9 cellular contexts compared by ENCODE assay signal in the genomic region with DNA sequence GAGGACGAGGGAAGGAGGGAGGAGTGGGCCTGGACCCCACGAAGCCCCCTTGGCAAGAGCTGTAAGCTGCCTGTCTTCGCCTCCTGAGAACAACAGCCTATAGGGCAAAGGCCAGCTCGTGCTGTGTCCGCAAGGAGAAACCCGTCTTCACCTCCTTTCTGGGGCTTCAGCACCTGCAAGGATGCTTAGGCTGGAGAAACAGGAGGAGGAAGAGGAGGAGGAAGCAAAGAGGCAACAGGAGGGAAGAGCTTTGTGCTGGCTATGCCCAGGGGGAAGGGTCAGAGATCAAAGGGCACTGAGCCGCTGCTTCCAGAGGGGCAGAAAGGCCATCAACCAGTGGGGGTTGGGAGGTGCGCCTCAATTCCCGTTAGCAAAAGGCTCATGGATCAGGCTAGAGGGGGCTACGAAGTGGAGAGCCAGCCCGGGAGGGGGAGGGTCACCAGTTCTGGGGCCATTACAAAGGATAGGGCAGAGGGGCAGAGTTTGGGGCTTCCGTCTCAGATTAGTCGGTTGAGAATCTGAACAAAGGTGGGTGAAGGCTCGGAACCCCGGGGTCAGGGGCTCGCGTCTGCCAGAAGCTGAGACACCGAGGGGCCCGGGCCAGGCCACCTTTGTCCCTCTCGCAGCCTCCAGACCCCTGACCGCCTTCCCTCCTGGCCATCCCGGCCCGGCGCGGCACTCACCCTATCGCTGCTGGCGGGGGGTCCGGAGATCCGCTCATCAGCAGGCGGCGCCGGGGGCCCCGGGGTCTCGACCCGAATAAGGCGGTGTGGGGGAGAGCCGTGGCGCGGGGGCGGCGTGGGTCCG. TPM values are rescaled to one million over a fixed set of nuclear protein-coding genes. Genes with fewer than 3 reads are reported as not detected.
DNase-seq lines count a peak whose midpoint lies in the region; ATAC-seq and TF ChIP-seq lines count a peak whose summit lies in the region.
"Had no signal": no experiment of that assay in that cellular context is flagged by ENCODE, and none has a peak within 500 bp of the region (broad histone marks: within the 10 kb centered on the region; RNA-seq: fewer than 3 reads in every experiment).

No MANE protein-coding gene starts in this region.

- no peak overlapping the region for H4K8ac ChIP-seq in H9 (replicated peaks; ENCODE audit: insufficient read length, low read depth, low read length)

- H3K27me3 Mint-ChIP-seq in H9 (ENCODE audit: low read depth), result peaks cover 38% of the 10 kb centered on the region
- H3K27me3 Mint-ChIP-seq in activated CD8-positive, alpha-beta T cell treated with anti-CD3 and anti-CD28 coated beads for 36 hours, result no peaks in the 10 kb centered on the region

- no peak overlapping the region for H3K4ac ChIP-seq in H9 (ENCODE audit: low read depth, low read length)

- no peak overlapping the region for H2BK5ac ChIP-seq in H9 (ENCODE audit: insufficient read length, low read length)

- H2BK12ac ChIP-seq in H9 (ENCODE audit: insufficient read length, low read depth, low read length), result no peak overlapping the region

- peak overlapping the region; percentile 87 to 97 for H3K4me3 Mint-ChIP-seq in H9
- peak overlapping the region; percentile 77 for H3K4me3 Mint-ChIP-seq in activated CD8-positive, alpha-beta T cell treated with anti-CD3 and anti-CD28 coated beads for 36 hours

- H3K36me3 ChIP-seq in iPS DF 6.9 (ENCODE audit: control insufficient read depth, insufficient read depth, low read length), result no peaks in the 10 kb centered on the region
- H3K36me3 ChIP-seq in smooth muscle cell (ENCODE audit: low read depth), result no peaks in the 10 kb centered on the region

- H3K27ac ChIP-seq in H9 (ENCODE audit: insufficient read length, low read depth, low read length) (no peak overlapping the region), iPS DF 6.9 (ENCODE audit: low read length) (no peak overlapping the region), smooth muscle cell (ENCODE audit: low read depth) (peak overlapping the region; percentile 45)

- H3K14ac ChIP-seq in H9 (ENCODE audit: insufficient read depth, low read length), result no peak overlapping the region

- no peak overlapping the region for H4K5ac ChIP-seq in H9 (ENCODE audit: insufficient read length, low read depth, low read length)

- H3K27me3 ChIP-seq in H9 (ENCODE audit: insufficient read depth, low read length) (peaks cover 6% of the 10 kb centered on the region; the same call in 1 of the 2 replicates), iPS DF 6.9 (ENCODE audit: control insufficient read depth, insufficient read depth, low read length) (peaks cover 5% of the 10 kb centered on the region; the same call in 1 of the 2 replicates), smooth muscle cell (ENCODE audit: low read depth) (peaks cover 8% of the 10 kb centered on the region)

- WGBS in H9 (ENCODE audit: extremely low coverage, insufficient read length, low lambda C conversion rate), result no CpG with 5 or more reads among the region's 42 CpGs
- WGBS in iPS DF 6.9 (ENCODE audit: insufficient coverage, insufficient read length), result no CpG with 5 or more reads among the region's 42 CpGs
- WGBS in smooth muscle cell (ENCODE audit: low lambda C conversion rate), result 7% methylated on average over 36 of the region's 42 CpGs

- H3K4me3 ChIP-seq in iPS DF 6.9 (ENCODE audit: low read length) (peak overlapping the region; percentile 67), smooth muscle cell (peak overlapping the region; percentile 76)

- H3K79me1 ChIP-seq in H9 (ENCODE audit: insufficient read depth, low read depth, low read length, poor library complexity, severe bottlenecking), result peaks cover 13% of the 10 kb centered on the region

- no peak overlapping the region for H2AFZ ChIP-seq in H9 (ENCODE audit: low read length)
- H2AFZ ChIP-seq in smooth muscle cell (ENCODE audit: low read depth), result peak overlapping the region; percentile 36

- CTCF ChIA-PET in activated CD8-positive, alpha-beta T cell treated with anti-CD3 and anti-CD28 coated beads for 36 hours (lab: Charles Lee), result interaction anchor here (1.2 to 13.1 kb wide), 6 partner anchors 8 to 21 kb away, joined by 3 to 131 read pairs (median 8); no protein-coding TSS in a partner anchor

- H3K9me3 ChIP-seq in H9 (ENCODE audit: control insufficient read depth, low read depth, low read length) (no peaks in the 10 kb centered on the region), iPS DF 6.9 (ENCODE audit: control insufficient read depth, insufficient read depth, low read length) (no peaks in the 10 kb centered on the region), smooth muscle cell (replicated peaks; ENCODE audit: low read depth) (no peaks in the 10 kb centered on the region)

- H3K36me3 Mint-ChIP-seq in H9 (ENCODE audit: insufficient read depth in 1 of 3, low read depth in 3 of 3), result peaks cover 0 to 6% (median 5%) of the 10 kb centered on the region in 3 experiments; a peak in 2 of 7 replicates
- no peaks in the 10 kb centered on the region for H3K36me3 Mint-ChIP-seq in activated CD8-positive, alpha-beta T cell treated with anti-CD3 and anti-CD28 coated beads for 36 hours (ENCODE audit: low read depth)

- H3K56ac ChIP-seq in H9 (ENCODE audit: insufficient read length, low read depth, low read length), result no peak overlapping the region

- no peak overlapping the region for H2AK5ac ChIP-seq in H9 (ENCODE audit: insufficient read length, low read length)

- ATAC-seq in activated CD8-positive, alpha-beta T cell treated with anti-CD3 and anti-CD28 coated beads for 36 hours, result no peak
- no peak for ATAC-seq in HG03108 (IDR thresholded peaks at IDR 0.05; ENCODE audit: unreplicated experiment)

- no peak overlapping the region for H3K23ac ChIP-seq in H9 (ENCODE audit: insufficient read length, low read depth, low read length)

- H3K18ac ChIP-seq in H9 (ENCODE audit: insufficient read length, low read depth, low read length), result no peak overlapping the region

- no peaks in the 10 kb centered on the region; a peak in 2 of 5 replicates for H3K9me3 Mint-ChIP-seq in H9
- no peaks in the 10 kb centered on the region for H3K9me3 Mint-ChIP-seq in activated CD8-positive, alpha-beta T cell treated with anti-CD3 and anti-CD28 coated beads for 36 hours

- POLR2A ChIA-PET in activated CD8-positive, alpha-beta T cell treated with anti-CD3 and anti-CD28 coated beads for 36 hours (lab: Charles Lee), result interaction anchor here (0.5 to 7.6 kb wide), 6 partner anchors 9 to 216 kb away, joined by 3 to 85 read pairs (median 8); a partner anchor contains a TSS

- H3K4me2 ChIP-seq in H9 (ENCODE audit: insufficient read depth, insufficient read length, low read length) (peak overlapping the region; percentile 56), smooth muscle cell (peak overlapping the region; percentile 93)

- H3K27ac Mint-ChIP-seq in H9, result peak overlapping the region in 2 of 3 experiments; percentile 17 to 90; a peak in 4 of 7 replicates
- peak overlapping the region; percentile 55 for H3K27ac Mint-ChIP-seq in activated CD8-positive, alpha-beta T cell treated with anti-CD3 and anti-CD28 coated beads for 36 hours

- peaks cover 5% of the 10 kb centered on the region for H3K23me2 ChIP-seq in H9 (ENCODE audit: insufficient read length, low read depth, low read length, poor library complexity, severe bottlenecking)

- TF ChIP-seq CTCF in H9 (conservative IDR thresholded peaks at IDR 0.05) (no peak), smooth muscle cell (IDR thresholded peaks at IDR 0.05; ENCODE audit: borderline replicate concordance, insufficient read depth, poor library complexity, severe bottlenecking) (no peak)
- TF ChIP-seq CTCF in activated CD8-positive, alpha-beta T cell treated with anti-CD3 and anti-CD28 coated beads for 36 hours (IDR thresholded peaks at IDR 0.05), result no peak

- peaks cover 48% of the 10 kb centered on the region in 2 experiments for H3K4me1 Mint-ChIP-seq in H9
- H3K4me1 Mint-ChIP-seq in activated CD8-positive, alpha-beta T cell treated with anti-CD3 and anti-CD28 coated beads for 36 hours (ENCODE audit: low read depth), result peaks cover 31% of the 10 kb centered on the region

- H3K9ac ChIP-seq in H9 (ENCODE audit: extremely low read depth, insufficient read length, low read length), result peak overlapping the region; percentile 2
- peak overlapping the region; percentile 5 for H3K9ac ChIP-seq in smooth muscle cell (ENCODE audit: low read depth)

- H3K4me1 ChIP-seq in H9 (ENCODE audit: insufficient read depth, low read length) (peaks cover 17% of the 10 kb centered on the region), iPS DF 6.9 (ENCODE audit: control insufficient read depth, insufficient read depth, low read length) (peaks cover 6% of the 10 kb centered on the region), smooth muscle cell (ENCODE audit: low read depth) (peaks cover 27% of the 10 kb centered on the region)

- DNase-seq in H9 (peak; percentile 47), iPS DF 6.9 (ENCODE audit: low read depth, low spot score) (no peak), smooth muscle cell (lab: John Stamatoyannopoulos, UW; ENCODE audit: unreplicated experiment) (no peak), NCI-H2029 treated with DMSO at 0.1 percent for 48 hours (lab: John Stamatoyannopoulos, UW) (no peak), NOMO-1 (lab: John Stamatoyannopoulos, UW; ENCODE audit: unreplicated experiment in 2 of 2) (no peak), A172 (ENCODE audit: low spot score) (no peak)
- DNase-seq in activated CD8-positive, alpha-beta T cell treated with anti-CD3 and anti-CD28 coated beads for 36 hours, result no peak
- DNase-seq: MV-4-11 had no signal

- H3F3A ChIP-seq in smooth muscle cell (ENCODE audit: low read depth), result no peaks in the 10 kb centered on the region

- H2BK20ac ChIP-seq in H9 (ENCODE audit: low read depth, low read length, poor library complexity, severe bottlenecking), result no peak overlapping the region

- H3K79me2 ChIP-seq in H9 (ENCODE audit: insufficient read depth, low read length), result peaks cover 3% of the 10 kb centered on the region; the same call in 1 of the 2 replicates
- H3K79me2 ChIP-seq in smooth muscle cell (ENCODE audit: low read depth), result peaks cover 15% of the 10 kb centered on the region

- no peak overlapping the region for H2BK120ac ChIP-seq in H9 (ENCODE audit: low read depth, low read length, poor library complexity, severe bottlenecking)

- no peak overlapping the region for H2BK15ac ChIP-seq in H9 (ENCODE audit: low read depth, low read length)

- H4K91ac ChIP-seq in H9 (ENCODE audit: insufficient read length, low read depth, low read length), result no peak overlapping the region

- intact Hi-C loops in activated CD8-positive, alpha-beta T cell treated with anti-CD3 and anti-CD28 coated beads for 36 hours (cut with micrococcal nuclease), result no loop called here

- no peaks in the 10 kb centered on the region for H4K20me1 ChIP-seq in H9 (ENCODE audit: control insufficient read depth, insufficient read depth, insufficient read length)
- peaks cover 38% of the 10 kb centered on the region for H4K20me1 ChIP-seq in smooth muscle cell (ENCODE audit: low read depth)

- H3T11ph ChIP-seq in H9 (ENCODE audit: low read length), result no peak overlapping the region

RNA-seq across cellular contexts. Expression of a gene that starts 0.8 kb away (rescaled TPM):
- 21.7 and 22.3 TPM in 2 replicates for total RNA-seq in H9 (2021)
- 10 to 100 TPM; 19.8 to 23.5 TPM for total RNA-seq in activated CD8-positive, alpha-beta T cell treated with anti-CD3 and anti-CD28 coated beads for 36 hours
- 11.7 and 41.3 TPM in 2 replicates for total RNA-seq in smooth muscle cell
- 16.4 and 28.3 TPM in 2 replicates for polyA plus RNA-seq in smooth muscle cell
- total RNA-seq in A172 (2014; rRNA removed; shearing (Covaris generic)), result 0.38 TPM in 1 of 2 replicates, not detected in the other

RNA-seq across cellular contexts. Expression of a gene that starts 57.2 kb away (rescaled TPM):
- 2.3 and 2.6 TPM in 2 replicates for total RNA-seq in H9 (2021)
- total RNA-seq in activated CD8-positive, alpha-beta T cell treated with anti-CD3 and anti-CD28 coated beads for 36 hours, result not detected
- total RNA-seq in smooth muscle cell, result 3.5 and 4.4 TPM in 2 replicates
- 5.8 and 13.8 TPM in 2 replicates for polyA plus RNA-seq in smooth muscle cell
- total RNA-seq in A172 (2014; rRNA removed; shearing (Covaris generic)), result not detected in 2 replicates

RNA-seq across cellular contexts. Expression of a gene that starts 57.3 kb away (rescaled TPM):
- 1.2 and 1.3 TPM in 2 replicates for total RNA-seq in H9 (2021)
- not detected for total RNA-seq in activated CD8-positive, alpha-beta T cell treated with anti-CD3 and anti-CD28 coated beads for 36 hours
- total RNA-seq in smooth muscle cell, result 6.0 and 7.6 TPM in 2 replicates
- 2.8 and 7.9 TPM in 2 replicates for polyA plus RNA-seq in smooth muscle cell
- not detected in 2 replicates for total RNA-seq in A172 (2014; rRNA removed; shearing (Covaris generic))
